Comparison of ENCODE assay signal across 21 cellular contexts in genomic region chr1:975365-975764, GRCh38. TPM values are rescaled to one million over a fixed set of nuclear protein-coding genes. Genes with fewer than 3 reads are reported as not detected.
DNase-seq lines count a peak whose midpoint lies in the region; ATAC-seq and TF ChIP-seq lines count a peak whose summit lies in the region.
"Had no signal": no experiment of that assay in that cellular context is flagged by ENCODE, and none has a peak within 500 bp of the region (broad histone marks: within the 10 kb centered on the region; RNA-seq: fewer than 3 reads in every experiment).

No MANE protein-coding gene starts in this region.

- CTCF ChIA-PET in activated naive CD4-positive, alpha-beta T cell treated with anti-CD3 and anti-CD28 coated beads, Interleukin-2, amount 10 ng/mL, durations not matched to agents 7 days and 5 days (lab: Charles Lee): interaction anchor here (1.3 to 3.1 kb wide), 3 partner anchors 35 to 70 kb away, joined by 3 to 17 read pairs (median 3); no protein-coding TSS in a partner anchor
- CTCF ChIA-PET in PC-3 (lab: Charles Lee): interaction anchor here (1.5 kb wide), 1 partner anchor 9 kb away, joined by 14 read pairs; the partner anchor contains the start of gene PLEKHN1

- TF ChIP-seq CTCF in PC-3 (conservative IDR thresholded peaks at IDR 0.05; ENCODE audit: low read depth, low read length): no peak

- H3K9me3 Mint-ChIP-seq in activated naive CD4-positive, alpha-beta T cell treated with anti-CD3 and anti-CD28 coated beads, Interleukin-2, amount 10 ng/mL, durations not matched to agents 7 days and 5 days: peaks cover 4% of the 10 kb centered on the region
- no peaks in the 10 kb centered on the region for H3K9me3 Mint-ChIP-seq in activated naive CD4-positive, alpha-beta T cell treated with anti-CD3 and anti-CD28 coated beads, Interleukin-2, amount 50 U/mL, for 72 hours
- no peaks in the 10 kb centered on the region for H3K9me3 Mint-ChIP-seq in stimulated activated memory B cell treated with anti-CD40 and anti-IgM and Interleukin-4, amounts not matched to agents 10 μg/mL and 1 μg/mL and 100 μg/mL, for 72 hours
- H3K9me3 Mint-ChIP-seq: activated naive CD8-positive, alpha-beta T cell treated with anti-CD3 and anti-CD28 coated beads for 36 hours; effector memory CD8-positive, alpha-beta T cell had no signal

- H3K9me3 ChIP-seq in PC-3 (ENCODE audit: low read length) (no peaks in the 10 kb centered on the region), esophagus (ENCODE audit: control insufficient read depth in 2 of 2, insufficient read depth in 1 of 2, low read depth in 1 of 2, low read length in 1 of 2) (no peaks in the 10 kb centered on the region)
- H3K9me3 ChIP-seq: psoas muscle, transverse colon had no signal

- DNase-seq in activated naive CD4-positive, alpha-beta T cell treated with anti-CD3 and anti-CD28 coated beads, Interleukin-2, amount 10 ng/mL, durations not matched to agents 7 days and 5 days: no peak
- no peak for DNase-seq in activated naive CD4-positive, alpha-beta T cell treated with anti-CD3 and anti-CD28 coated beads, Interleukin-2, amount 50 U/mL, for 72 hours (ENCODE audit: low spot score in 2 of 2)
- DNase-seq in PC-3: no peak
- DNase-seq in putamen (ENCODE audit: low spot score): no peak
- DNase-seq in NCI-H1694 treated with DMSO at 0.1 percent for 48 hours (lab: John Stamatoyannopoulos, UW): no peak
- DNase-seq: midbrain, NCI-H1694 had no signal

- H3K27ac Mint-ChIP-seq in activated naive CD4-positive, alpha-beta T cell treated with anti-CD3 and anti-CD28 coated beads, Interleukin-2, amount 10 ng/mL, durations not matched to agents 7 days and 5 days: peak overlapping the region; percentile 52
- no peak overlapping the region for H3K27ac Mint-ChIP-seq in activated naive CD4-positive, alpha-beta T cell treated with anti-CD3 and anti-CD28 coated beads, Interleukin-2, amount 50 U/mL, for 72 hours
- peak overlapping the region; percentile 10 for H3K27ac Mint-ChIP-seq in stimulated activated memory B cell treated with anti-CD40 and anti-IgM and Interleukin-4, amounts not matched to agents 10 μg/mL and 1 μg/mL and 100 μg/mL, for 72 hours
- H3K27ac Mint-ChIP-seq: activated naive CD8-positive, alpha-beta T cell treated with anti-CD3 and anti-CD28 coated beads for 36 hours; stimulated activated naive CD8-positive, alpha-beta T cell treated with anti-CD3 and anti-CD28 coated beads, Interleukin-15, amount 100 ng/mL, for 72 hours had no signal

- no peaks in the 10 kb centered on the region for H3F3A ChIP-seq in PC-3 (ENCODE audit: low read length, unreplicated experiment)

- H3K4me1 ChIP-seq in PC-3 (ENCODE audit: insufficient read depth, low read length) (peaks cover 13% of the 10 kb centered on the region), esophagus (ENCODE audit: control insufficient read depth in 2 of 2, insufficient read depth in 2 of 2, low read length in 1 of 2) (peaks cover 0 to 23% of the 10 kb centered on the region in 2 donors)

- peak overlapping the region; percentile 64 for H3K4me3 ChIP-seq in PC-3 (ENCODE audit: low read length)
- no peak overlapping the region for H3K4me3 ChIP-seq in esophagus (ENCODE audit: low read depth in 1 of 2, low read length in 2 of 2)

- H3K9me2 ChIP-seq in PC-3 (replicated peaks; ENCODE audit: low read length): no peaks in the 10 kb centered on the region

- H3K27me3 ChIP-seq in PC-3 (ENCODE audit: low read length) (no peaks in the 10 kb centered on the region), esophagus (ENCODE audit: control insufficient read depth in 1 of 2, insufficient read depth in 2 of 2, low read length in 2 of 2) (no peaks in the 10 kb centered on the region)

- intact Hi-C loops in PC-3 (cut with micrococcal nuclease): no loop called here

- POLR2A ChIA-PET in PC-3 (lab: Charles Lee; ENCODE audit: unreplicated experiment): interaction anchor here (0.6 kb wide), 1 partner anchor 25 kb away, joined by 3 read pairs; no protein-coding TSS in a partner anchor

- no peaks in the 10 kb centered on the region for H3K36me3 ChIP-seq in PC-3 (ENCODE audit: low read depth, low read length)
- H3K36me3 ChIP-seq in esophagus (ENCODE audit: control insufficient read depth in 2 of 2, insufficient read depth in 2 of 2, low read length in 1 of 2): peaks cover 0 to 14% of the 10 kb centered on the region in 2 donors
- H3K36me3 ChIP-seq: transverse colon had no signal

- no peaks in the 10 kb centered on the region for H3K79me2 ChIP-seq in PC-3 (ENCODE audit: low read length)

- no peak overlapping the region for H3K9ac ChIP-seq in PC-3 (ENCODE audit: low read length)

- H3K27ac ChIP-seq in PC-3 (ENCODE audit: low read length) (no peak overlapping the region), esophagus (ENCODE audit: low read depth in 2 of 2, low read length in 1 of 2) (peak overlapping the region; percentile 74 to 93)
- H3K27ac ChIP-seq: HL-60 had no signal

- H3K36me3 Mint-ChIP-seq in activated naive CD4-positive, alpha-beta T cell treated with anti-CD3 and anti-CD28 coated beads, Interleukin-2, amount 10 ng/mL, durations not matched to agents 7 days and 5 days: peaks cover 3% of the 10 kb centered on the region
- no peaks in the 10 kb centered on the region for H3K36me3 Mint-ChIP-seq in activated naive CD4-positive, alpha-beta T cell treated with anti-CD3 and anti-CD28 coated beads, Interleukin-2, amount 50 U/mL, for 72 hours
- peaks cover 5% of the 10 kb centered on the region for H3K36me3 Mint-ChIP-seq in stimulated activated memory B cell treated with anti-CD40 and anti-IgM and Interleukin-4, amounts not matched to agents 10 μg/mL and 1 μg/mL and 100 μg/mL, for 72 hours
- H3K36me3 Mint-ChIP-seq: activated naive CD8-positive, alpha-beta T cell treated with anti-CD3 and anti-CD28 coated beads for 36 hours had no signal

- no peak for ATAC-seq in activated naive CD4-positive, alpha-beta T cell treated with anti-CD3 and anti-CD28 coated beads, Interleukin-2, amount 50 U/mL, for 72 hours
- ATAC-seq in PC-3 (no peak), GM21381 (IDR thresholded peaks at IDR 0.05; ENCODE audit: unreplicated experiment) (no peak)
- ATAC-seq in stimulated activated memory B cell treated with anti-CD40 and anti-IgM and Interleukin-4, amounts not matched to agents 10 μg/mL and 1 μg/mL and 100 μg/mL, for 72 hours: no peak

- H3K4me3 Mint-ChIP-seq in activated naive CD4-positive, alpha-beta T cell treated with anti-CD3 and anti-CD28 coated beads, Interleukin-2, amount 10 ng/mL, durations not matched to agents 7 days and 5 days: no peak overlapping the region
- no peak overlapping the region for H3K4me3 Mint-ChIP-seq in stimulated activated memory B cell treated with anti-CD40 and anti-IgM and Interleukin-4, amounts not matched to agents 10 μg/mL and 1 μg/mL and 100 μg/mL, for 72 hours
- H3K4me3 Mint-ChIP-seq: activated naive CD8-positive, alpha-beta T cell treated with anti-CD3 and anti-CD28 coated beads for 36 hours; nephron progenitor cell had no signal

- TSS peak; percentile 49 for BruUV-seq in PC-3 (replicated peaks; lab: Mats Ljungman, UMichigan)

- H2AFZ ChIP-seq in PC-3 (ENCODE audit: low read length): no peak overlapping the region

- H3K4me1 Mint-ChIP-seq in activated naive CD4-positive, alpha-beta T cell treated with anti-CD3 and anti-CD28 coated beads, Interleukin-2, amount 10 ng/mL, durations not matched to agents 7 days and 5 days: peaks cover 10% of the 10 kb centered on the region
- H3K4me1 Mint-ChIP-seq in stimulated activated memory B cell treated with anti-CD40 and anti-IgM and Interleukin-4, amounts not matched to agents 10 μg/mL and 1 μg/mL and 100 μg/mL, for 72 hours: peaks cover 12% of the 10 kb centered on the region
- H3K4me1 Mint-ChIP-seq: activated naive CD8-positive, alpha-beta T cell treated with anti-CD3 and anti-CD28 coated beads for 36 hours had no signal

- peaks cover 56% of the 10 kb centered on the region for H3K27me3 Mint-ChIP-seq in activated naive CD4-positive, alpha-beta T cell treated with anti-CD3 and anti-CD28 coated beads, Interleukin-2, amount 10 ng/mL, durations not matched to agents 7 days and 5 days
- H3K27me3 Mint-ChIP-seq in stimulated activated memory B cell treated with anti-CD40 and anti-IgM and Interleukin-4, amounts not matched to agents 10 μg/mL and 1 μg/mL and 100 μg/mL, for 72 hours: peaks cover 61% of the 10 kb centered on the region

- 58 to 63% methylated on average over 9 of the region's 9 CpGs for WGBS in esophagus, 2 donors

- H3K4me2 ChIP-seq in PC-3 (ENCODE audit: low read length): peak overlapping the region; percentile 98

- no peaks in the 10 kb centered on the region for H4K20me1 ChIP-seq in PC-3 (ENCODE audit: low read length)

RNA-seq across cellular contexts. Expression of gene PERM1, which starts 6.5 kb away (rescaled TPM):
- not detected for total RNA-seq in activated naive CD4-positive, alpha-beta T cell treated with anti-CD3 and anti-CD28 coated beads, Interleukin-2, amount 50 U/mL, for 72 hours
- 0.47 and 1.1 TPM in 2 replicates for total RNA-seq in PC-3 (2014; rRNA removed)
- 1 to 10 TPM in 1 of 2 donors, under 1 TPM in 1; 0.47 to 3.4 TPM for polyA plus RNA-seq in esophagus
- total RNA-seq: A172; activated naive CD8-positive, alpha-beta T cell treated with anti-CD3 and anti-CD28 coated beads for 36 hours; glomerular endothelial cell; IMR-90 had no signal
- polyA plus RNA-seq: BJ, IMR-90 had no signal

RNA-seq across cellular contexts. Expression of gene PLEKHN1, which starts 9.1 kb away (rescaled TPM):
- total RNA-seq in activated naive CD4-positive, alpha-beta T cell treated with anti-CD3 and anti-CD28 coated beads, Interleukin-2, amount 50 U/mL, for 72 hours: 1 to 10 TPM; 1.9 to 5.0 TPM
- total RNA-seq in PC-3 (2014; rRNA removed): 14.0 and 18.3 TPM in 2 replicates
- 10 to 100 TPM; 35.6 to 74.7 TPM for polyA plus RNA-seq in esophagus
- total RNA-seq: psoas muscle had no signal

RNA-seq across cellular contexts. Expression of gene KLHL17, which starts 15.0 kb away (rescaled TPM):
- 10 to 100 TPM; 19.9 to 26.1 TPM for total RNA-seq in activated naive CD4-positive, alpha-beta T cell treated with anti-CD3 and anti-CD28 coated beads, Interleukin-2, amount 50 U/mL, for 72 hours
- 29.8 and 32.1 TPM in 2 replicates for total RNA-seq in PC-3 (2014; rRNA removed)
- 10 to 100 TPM; 11.9 to 21.8 TPM for polyA plus RNA-seq in esophagus

RNA-seq across cellular contexts. Expression of gene NOC2L, which starts 16.3 kb away (rescaled TPM):
- total RNA-seq in activated naive CD4-positive, alpha-beta T cell treated with anti-CD3 and anti-CD28 coated beads, Interleukin-2, amount 50 U/mL, for 72 hours: 100 to 1,000 TPM in 1 of 2 donors, 10 to 100 TPM in 1; 66.3 to 112 TPM
- total RNA-seq in PC-3 (2014; rRNA removed): 262 and 340 TPM in 2 replicates
- 10 to 100 TPM; 60.8 to 67.4 TPM for polyA plus RNA-seq in esophagus

RNA-seq across cellular contexts. Expression of gene HES4, which starts 24.5 kb away (rescaled TPM):
- total RNA-seq in activated naive CD4-positive, alpha-beta T cell treated with anti-CD3 and anti-CD28 coated beads, Interleukin-2, amount 50 U/mL, for 72 hours: 1 to 10 TPM; 3.2 to 4.4 TPM
- total RNA-seq in PC-3 (2014; rRNA removed): 233 and 379 TPM in 2 replicates
- 10 to 100 TPM; 15.1 to 20.2 TPM for polyA plus RNA-seq in esophagus

Comparison
In these comparisons a context has a peak if more than half of its experiments do, and no peak if none do; other contexts are left out.
1. H3K27ac Mint-ChIP-seq: peak in activated naive CD4-positive, alpha-beta T cell treated with anti-CD3 and anti-CD28 coated beads, Interleukin-2, amount 10 ng/mL, durations not matched to agents 7 days and 5 days (single experiment) and stimulated activated memory B cell treated with anti-CD40 and anti-IgM and Interleukin-4, amounts not matched to agents 10 μg/mL and 1 μg/mL and 100 μg/mL, for 72 hours (single experiment); none in activated naive CD4-positive, alpha-beta T cell treated with anti-CD3 and anti-CD28 coated beads, Interleukin-2, amount 50 U/mL, for 72 hours (0 of 2).